ENCODE assay signal across 20 cellular contexts in the genomic region with DNA sequence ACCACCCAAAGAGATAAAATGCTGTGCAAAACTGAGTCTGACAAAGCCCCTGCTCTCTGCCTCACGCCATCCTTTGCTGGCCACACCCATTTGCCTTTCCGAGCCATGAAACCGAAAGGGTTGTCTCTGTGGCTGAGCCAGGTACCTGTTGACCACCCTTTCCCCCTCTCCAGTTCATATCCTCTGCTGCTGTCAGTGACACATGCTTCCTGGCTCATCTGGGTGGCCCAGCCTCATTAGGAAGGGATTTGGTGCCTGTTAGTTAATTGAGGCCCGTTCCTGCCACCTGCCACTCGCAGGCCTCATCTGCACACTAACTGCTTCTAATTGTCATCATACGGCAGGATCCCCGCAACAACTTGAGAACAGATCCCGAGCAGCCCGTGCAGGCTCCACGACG.
A peak's percentile ranks its signal among the peaks of the same experiment; 100 is the strongest.
DNase-seq lines count a peak whose midpoint lies in the region; ATAC-seq and TF ChIP-seq lines count a peak whose summit lies in the region.
"Had no signal": no experiment of that assay in that cellular context is flagged by ENCODE, and none has a peak within 500 bp of the region (broad histone marks: within the 10 kb centered on the region; RNA-seq: fewer than 3 reads in every experiment).

No MANE protein-coding gene starts in this region.

- no peak overlapping the region for H3K9ac ChIP-seq in neural progenitor cell
- H3K9ac ChIP-seq: SK-N-SH had no signal

- H3K4me1 Mint-ChIP-seq in GM23338 (peaks cover 39% of the 10 kb centered on the region), neural progenitor cell (peaks cover 44% of the 10 kb centered on the region)

- H3K27me3 Mint-ChIP-seq in GM23338 (ENCODE audit: insufficient read depth, low read depth, poor library complexity) (peaks cover 13% of the 10 kb centered on the region), neural progenitor cell (ENCODE audit: insufficient read depth, low read depth) (peaks cover 20% of the 10 kb centered on the region)

- H3K4me3 Mint-ChIP-seq in GM23338 (no peak overlapping the region), neural progenitor cell (peak overlapping the region; percentile 38)

- H3K9me3 Mint-ChIP-seq in GM23338 (no peaks in the 10 kb centered on the region), neural progenitor cell (peaks cover 3% of the 10 kb centered on the region)

- H4K20me1 ChIP-seq in GM23338 (replicated peaks; ENCODE audit: insufficient read depth) = no peaks in the 10 kb centered on the region
- H4K20me1 ChIP-seq in neural progenitor cell (ENCODE audit: low read depth) = no peaks in the 10 kb centered on the region

- no peak for TF ChIP-seq POLR2A in breast epithelium (IDR thresholded peaks at IDR 0.05)

- H3K27ac ChIP-seq in GM23338 (ENCODE audit: low read depth) (no peak overlapping the region), neural progenitor cell (no peak overlapping the region), breast epithelium (no peak overlapping the region)

- H3K4me3 ChIP-seq in GM23338 (no peak overlapping the region), neural progenitor cell (no peak overlapping the region), breast epithelium (no peak overlapping the region)
- H3K4me3 ChIP-seq: HAP-1 had no signal

- intact Hi-C loops in breast epithelium (cut with DNase I; ENCODE audit: low total_unique reads) = no loop called here

- H3K4me1 ChIP-seq in GM23338 (ENCODE audit: insufficient read depth) (peaks cover 20% of the 10 kb centered on the region), neural progenitor cell (no peaks in the 10 kb centered on the region), breast epithelium (no peaks in the 10 kb centered on the region)
- H3K4me1 ChIP-seq: BE2C, HAP-1 had no signal

- no peak for TF ChIP-seq CTCF in GM23338 (conservative IDR thresholded peaks at IDR 0.05; ENCODE audit: low read depth in 2 of 2)
- TF ChIP-seq CTCF in neural progenitor cell (IDR thresholded peaks at IDR 0.05) = no peak
- TF ChIP-seq CTCF in breast epithelium (IDR thresholded peaks at IDR 0.05) = no peak

- H3K27ac Mint-ChIP-seq in GM23338 = no peak overlapping the region
- H3K27ac Mint-ChIP-seq in neural progenitor cell = peak overlapping the region; percentile 46

- H3F3A ChIP-seq in GM23338 (replicated peaks; ENCODE audit: low read depth) (no peaks in the 10 kb centered on the region), neural progenitor cell (ENCODE audit: low read depth) (no peaks in the 10 kb centered on the region)

- H3K79me2 ChIP-seq in GM23338 (replicated peaks; ENCODE audit: insufficient read depth) = no peaks in the 10 kb centered on the region
- no peaks in the 10 kb centered on the region for H3K79me2 ChIP-seq in neural progenitor cell (ENCODE audit: low read depth)

- no peaks in the 10 kb centered on the region for H3K9me2 ChIP-seq in GM23338 (ENCODE audit: insufficient read depth)
- H3K9me2 ChIP-seq: SK-N-SH had no signal

- ATAC-seq in GM23338 (peak; percentile 17; the same call in 2 of the 3 replicates), GM19463 (IDR thresholded peaks at IDR 0.05; ENCODE audit: unreplicated experiment) (no peak)
- ATAC-seq: Panc1 had no signal

- no peaks in the 10 kb centered on the region for H3K27me3 ChIP-seq in GM23338 (ENCODE audit: insufficient read depth)
- no peaks in the 10 kb centered on the region for H3K27me3 ChIP-seq in neural progenitor cell
- peaks cover 0 to 47% of the 10 kb centered on the region in 2 donors for H3K27me3 ChIP-seq in breast epithelium

- H3K9me3 ChIP-seq in neural progenitor cell (ENCODE audit: low read depth) (no peaks in the 10 kb centered on the region), breast epithelium (no peaks in the 10 kb centered on the region)
- H3K9me3 ChIP-seq: BE2C, HAP-1, SK-N-SH had no signal

- no peaks in the 10 kb centered on the region for H3K36me3 ChIP-seq in GM23338 (ENCODE audit: insufficient read depth)
- no peaks in the 10 kb centered on the region for H3K36me3 ChIP-seq in neural progenitor cell
- no peaks in the 10 kb centered on the region for H3K36me3 ChIP-seq in breast epithelium
- H3K36me3 ChIP-seq: BE2C, HAP-1 had no signal

- H3K36me3 Mint-ChIP-seq in GM23338 (ENCODE audit: low read depth) (no peaks in the 10 kb centered on the region), neural progenitor cell (no peaks in the 10 kb centered on the region)

- peak overlapping the region; percentile 72; the same call in 1 of the 2 replicates for H2AFZ ChIP-seq in GM23338
- no peak overlapping the region for H2AFZ ChIP-seq in neural progenitor cell (replicated peaks)

- H3K4me2 ChIP-seq in GM23338 (no peak overlapping the region), neural progenitor cell (no peak overlapping the region)
- H3K4me2 ChIP-seq: SK-N-SH had no signal

- no peak for DNase-seq in GM23338 (ENCODE audit: low spot score)
- peak; percentile 72 for DNase-seq in NCI-H2171 (lab: John Stamatoyannopoulos, UW)
- peak; percentile 82 for DNase-seq in NCI-H82 treated with DMSO at 0.1 percent for 48 hours (lab: John Stamatoyannopoulos, UW; ENCODE audit: unreplicated experiment)
- peak; percentile 26 for DNase-seq in neural progenitor cell (ENCODE audit: low spot score)
- no peak for DNase-seq in NAMALWA (ENCODE audit: low spot score)
- no peak for DNase-seq in breast epithelium (ENCODE audit: low spot score in 2 of 2)
- DNase-seq: BE2C; DMS153; GDM1; KBM-7; MM.1S; NCI-H1092; NCI-H510A; NK-92 treated with Interleukin-12 subunit alpha and Interleukin-12 subunit beta, amount 100 ng/mL, for 24 hours; SIG-M5; SK-N-SH; T-helper 2 cell had no signal

TF ChIP-seq in GM23338, 12 proteins besides CTCF, POLR2A, EP300 and RAD21 (continues in another document):
- no peak for TF ChIP-seq NANOG (IDR thresholded peaks at IDR 0.05; ENCODE audit: borderline replicate concordance)
- no peak for TF ChIP-seq EZH2 (IDR thresholded peaks at IDR 0.05; ENCODE audit: low read depth, unreplicated experiment)
- TF ChIP-seq CREB1 (CRISPR knock-in tag; IDR thresholded peaks at IDR 0.05; ENCODE audit: low read depth) = no peak
- no peak for TF ChIP-seq EZH2phosphoT487 (IDR thresholded peaks at IDR 0.05; ENCODE audit: unreplicated experiment)
- TF ChIP-seq JUNB (IDR thresholded peaks at IDR 0.05; ENCODE audit: unreplicated experiment) = no peak
- TF ChIP-seq, protein P1, sequence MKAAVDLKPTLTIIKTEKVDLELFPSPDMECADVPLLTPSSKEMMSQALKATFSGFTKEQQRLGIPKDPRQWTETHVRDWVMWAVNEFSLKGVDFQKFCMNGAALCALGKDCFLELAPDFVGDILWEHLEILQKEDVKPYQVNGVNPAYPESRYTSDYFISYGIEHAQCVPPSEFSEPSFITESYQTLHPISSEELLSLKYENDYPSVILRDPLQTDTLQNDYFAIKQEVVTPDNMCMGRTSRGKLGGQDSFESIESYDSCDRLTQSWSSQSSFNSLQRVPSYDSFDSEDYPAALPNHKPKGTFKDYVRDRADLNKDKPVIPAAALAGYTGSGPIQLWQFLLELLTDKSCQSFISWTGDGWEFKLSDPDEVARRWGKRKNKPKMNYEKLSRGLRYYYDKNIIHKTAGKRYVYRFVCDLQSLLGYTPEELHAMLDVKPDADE (IDR thresholded peaks at IDR 0.05) = no peak
- TF ChIP-seq, protein P2, sequence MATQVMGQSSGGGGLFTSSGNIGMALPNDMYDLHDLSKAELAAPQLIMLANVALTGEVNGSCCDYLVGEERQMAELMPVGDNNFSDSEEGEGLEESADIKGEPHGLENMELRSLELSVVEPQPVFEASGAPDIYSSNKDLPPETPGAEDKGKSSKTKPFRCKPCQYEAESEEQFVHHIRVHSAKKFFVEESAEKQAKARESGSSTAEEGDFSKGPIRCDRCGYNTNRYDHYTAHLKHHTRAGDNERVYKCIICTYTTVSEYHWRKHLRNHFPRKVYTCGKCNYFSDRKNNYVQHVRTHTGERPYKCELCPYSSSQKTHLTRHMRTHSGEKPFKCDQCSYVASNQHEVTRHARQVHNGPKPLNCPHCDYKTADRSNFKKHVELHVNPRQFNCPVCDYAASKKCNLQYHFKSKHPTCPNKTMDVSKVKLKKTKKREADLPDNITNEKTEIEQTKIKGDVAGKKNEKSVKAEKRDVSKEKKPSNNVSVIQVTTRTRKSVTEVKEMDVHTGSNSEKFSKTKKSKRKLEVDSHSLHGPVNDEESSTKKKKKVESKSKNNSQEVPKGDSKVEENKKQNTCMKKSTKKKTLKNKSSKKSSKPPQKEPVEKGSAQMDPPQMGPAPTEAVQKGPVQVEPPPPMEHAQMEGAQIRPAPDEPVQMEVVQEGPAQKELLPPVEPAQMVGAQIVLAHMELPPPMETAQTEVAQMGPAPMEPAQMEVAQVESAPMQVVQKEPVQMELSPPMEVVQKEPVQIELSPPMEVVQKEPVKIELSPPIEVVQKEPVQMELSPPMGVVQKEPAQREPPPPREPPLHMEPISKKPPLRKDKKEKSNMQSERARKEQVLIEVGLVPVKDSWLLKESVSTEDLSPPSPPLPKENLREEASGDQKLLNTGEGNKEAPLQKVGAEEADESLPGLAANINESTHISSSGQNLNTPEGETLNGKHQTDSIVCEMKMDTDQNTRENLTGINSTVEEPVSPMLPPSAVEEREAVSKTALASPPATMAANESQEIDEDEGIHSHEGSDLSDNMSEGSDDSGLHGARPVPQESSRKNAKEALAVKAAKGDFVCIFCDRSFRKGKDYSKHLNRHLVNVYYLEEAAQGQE (IDR thresholded peaks at IDR 0.05; ENCODE audit: unreplicated experiment) = no peak
- TF ChIP-seq STAT1 (IDR thresholded peaks at IDR 0.05; ENCODE audit: unreplicated experiment) = no peak
- no peak for TF ChIP-seq ZNF331 (CRISPR knock-in tag; IDR thresholded peaks at IDR 0.05; ENCODE audit: low read depth)
- no peak for TF ChIP-seq ZNF114 (CRISPR knock-in tag; IDR thresholded peaks at IDR 0.05)

Comparison
In these comparisons a context has a peak if more than half of its experiments do, and no peak if none do; other contexts are left out.
1. DNase-seq: peak in NCI-H2171 (single experiment), NCI-H82 treated with DMSO at 0.1 percent for 48 hours (single experiment) and neural progenitor cell (single experiment); none in GM23338 (single experiment), NAMALWA (single experiment) and breast epithelium (0 of 2).